8 cellular contexts compared by ENCODE assay signal in the genomic region with DNA sequence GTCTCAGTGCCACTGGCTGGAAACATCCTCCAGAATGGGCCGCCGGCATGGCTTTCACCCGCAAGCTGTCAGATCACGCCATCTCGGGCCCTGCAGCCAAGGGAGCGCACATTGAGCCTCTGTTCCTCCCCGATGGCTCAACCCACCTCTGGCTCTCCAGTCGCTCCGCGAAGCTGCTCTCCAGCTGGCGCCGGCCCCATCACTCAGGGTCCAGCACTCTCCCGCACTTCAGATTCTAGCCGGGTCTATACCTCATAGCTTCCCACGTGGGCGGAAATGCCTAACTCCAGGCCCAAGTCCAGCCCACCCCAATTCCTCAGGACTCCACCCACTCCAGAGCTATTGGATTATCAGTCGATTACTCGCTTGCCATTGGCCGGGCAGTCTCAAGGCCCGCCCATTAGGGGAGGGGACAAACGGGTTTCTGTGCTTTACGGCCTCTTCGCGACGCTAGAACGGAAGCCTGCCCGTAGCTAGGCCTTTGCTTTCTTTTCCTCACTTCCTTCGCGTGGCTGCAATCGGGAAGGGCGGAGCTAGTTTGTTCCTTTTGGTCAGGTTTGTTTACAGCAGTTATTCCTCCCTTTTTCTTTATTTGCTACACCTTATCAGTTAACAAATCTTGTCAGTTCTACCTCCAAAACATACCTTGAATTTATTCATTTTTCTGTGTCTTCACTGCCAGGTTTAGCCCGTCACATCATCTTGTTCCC. TPM values are rescaled to one million over a fixed set of nuclear protein-coding genes. Genes with fewer than 3 reads are reported as not detected.
DNase-seq lines count a peak whose midpoint lies in the region; ATAC-seq and FAIRE-seq lines count a peak whose summit lies in the region.

A gene with protein sequence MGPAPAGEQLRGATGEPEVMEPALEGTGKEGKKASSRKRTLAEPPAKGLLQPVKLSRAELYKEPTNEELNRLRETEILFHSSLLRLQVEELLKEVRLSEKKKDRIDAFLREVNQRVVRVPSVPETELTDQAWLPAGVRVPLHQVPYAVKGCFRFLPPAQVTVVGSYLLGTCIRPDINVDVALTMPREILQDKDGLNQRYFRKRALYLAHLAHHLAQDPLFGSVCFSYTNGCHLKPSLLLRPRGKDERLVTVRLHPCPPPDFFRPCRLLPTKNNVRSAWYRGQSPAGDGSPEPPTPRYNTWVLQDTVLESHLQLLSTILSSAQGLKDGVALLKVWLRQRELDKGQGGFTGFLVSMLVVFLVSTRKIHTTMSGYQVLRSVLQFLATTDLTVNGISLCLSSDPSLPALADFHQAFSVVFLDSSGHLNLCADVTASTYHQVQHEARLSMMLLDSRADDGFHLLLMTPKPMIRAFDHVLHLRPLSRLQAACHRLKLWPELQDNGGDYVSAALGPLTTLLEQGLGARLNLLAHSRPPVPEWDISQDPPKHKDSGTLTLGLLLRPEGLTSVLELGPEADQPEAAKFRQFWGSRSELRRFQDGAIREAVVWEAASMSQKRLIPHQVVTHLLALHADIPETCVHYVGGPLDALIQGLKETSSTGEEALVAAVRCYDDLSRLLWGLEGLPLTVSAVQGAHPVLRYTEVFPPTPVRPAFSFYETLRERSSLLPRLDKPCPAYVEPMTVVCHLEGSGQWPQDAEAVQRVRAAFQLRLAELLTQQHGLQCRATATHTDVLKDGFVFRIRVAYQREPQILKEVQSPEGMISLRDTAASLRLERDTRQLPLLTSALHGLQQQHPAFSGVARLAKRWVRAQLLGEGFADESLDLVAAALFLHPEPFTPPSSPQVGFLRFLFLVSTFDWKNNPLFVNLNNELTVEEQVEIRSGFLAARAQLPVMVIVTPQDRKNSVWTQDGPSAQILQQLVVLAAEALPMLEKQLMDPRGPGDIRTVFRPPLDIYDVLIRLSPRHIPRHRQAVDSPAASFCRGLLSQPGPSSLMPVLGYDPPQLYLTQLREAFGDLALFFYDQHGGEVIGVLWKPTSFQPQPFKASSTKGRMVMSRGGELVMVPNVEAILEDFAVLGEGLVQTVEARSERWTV (minus strand): TSS at position 282 of the 710 bp plus-strand sequence. CDS start 82 bp downstream, at position 200.

- no peaks in the 10 kb centered on the region for H3K27me3 ChIP-seq in muscle layer of colon (ENCODE audit: control insufficient read depth in 1 of 2, insufficient read depth in 2 of 2, low read length in 2 of 2)

- H3K9me3 ChIP-seq in KOPT-K1 (ENCODE audit: insufficient read depth, low read length, poor library complexity, severe bottlenecking) (no peaks in the 10 kb centered on the region), muscle layer of colon (ENCODE audit: low read length) (no peaks in the 10 kb centered on the region)

- peak within 1 kb of the TSS; percentile 66 for H3K27ac ChIP-seq in KOPT-K1 (ENCODE audit: low read depth, low read length, poor library complexity, severe bottlenecking)
- H3K27ac ChIP-seq in muscle layer of colon (ENCODE audit: low read depth, low read length), result peak within 1 kb of the TSS; percentile 69

- ATAC-seq in GM21786 (IDR thresholded peaks at IDR 0.05; ENCODE audit: unreplicated experiment) (peak; percentile 100), esophagus mucosa (peak; percentile 100)
- peak; percentile 100 for ATAC-seq in activated T-cell treated with anti-CD3 and anti-CD28 coated beads, Interleukin-2, amount 50 U/mL, for 72 hours (replicated peaks in 1 of 2)

- H3K4me3 Mint-ChIP-seq in activated T-cell treated with anti-CD3 and anti-CD28 coated beads, Interleukin-2, amount 50 U/mL, for 72 hours, result peak within 1 kb of the TSS; percentile 91 to 97

- H3K27ac Mint-ChIP-seq in activated T-cell treated with anti-CD3 and anti-CD28 coated beads, Interleukin-2, amount 50 U/mL, for 72 hours, result peak within 1 kb of the TSS; percentile 83

- peak within 1 kb of the TSS; percentile 66 for H3K9ac ChIP-seq in muscle layer of colon (ENCODE audit: low read length)

- H3K4me1 ChIP-seq in muscle layer of colon (ENCODE audit: insufficient read depth, low read length), result peaks cover 18% of the 10 kb centered on the region

- no peaks in the 10 kb centered on the region for H3K9me3 Mint-ChIP-seq in activated T-cell treated with anti-CD3 and anti-CD28 coated beads, Interleukin-2, amount 50 U/mL, for 72 hours

- peak; percentile 98 for DNase-seq in DMS79 (lab: John Stamatoyannopoulos, UW)
- peak; percentile 96 for DNase-seq in RCC 7860 (ENCODE audit: low spot score)
- peak; percentile 98 to 99 for DNase-seq in activated T-cell treated with anti-CD3 and anti-CD28 coated beads, Interleukin-2, amount 50 U/mL, for 72 hours
- peak; percentile 97 for DNase-seq in stimulated activated CD8-positive, alpha-beta memory T cell treated with anti-CD3 and anti-CD28 coated beads, Interleukin-7, amount 100 ng/mL, for 24 hours (ENCODE audit: low read depth)

- no peaks in the 10 kb centered on the region for H3K27me3 Mint-ChIP-seq in activated T-cell treated with anti-CD3 and anti-CD28 coated beads, Interleukin-2, amount 50 U/mL, for 72 hours (ENCODE audit: low read depth)

- peak within 1 kb of the TSS; percentile 94 to 98 for H3K4me3 ChIP-seq in muscle layer of colon (ENCODE audit: low read depth in 1 of 2, low read length in 2 of 2)

- H3K36me3 ChIP-seq in KOPT-K1 (ENCODE audit: insufficient read depth, low read length) (peaks cover 36% of the 10 kb centered on the region), muscle layer of colon (ENCODE audit: insufficient read depth, low read length) (peaks cover 25% of the 10 kb centered on the region)

- FAIRE-seq in RCC 7860 (lab: Jason Lieb, UNC), result peak; percentile 92

- H3K36me3 Mint-ChIP-seq in activated T-cell treated with anti-CD3 and anti-CD28 coated beads, Interleukin-2, amount 50 U/mL, for 72 hours (ENCODE audit: insufficient read depth in 2 of 2), result peaks cover 6 to 11% of the 10 kb centered on the region in 2 donors

- peaks cover 32% of the 10 kb centered on the region for H3K4me1 Mint-ChIP-seq in activated T-cell treated with anti-CD3 and anti-CD28 coated beads, Interleukin-2, amount 50 U/mL, for 72 hours (ENCODE audit: low read depth)

RNA-seq across cellular contexts. Expression of the gene that starts here (rescaled TPM):
- 10 to 100 TPM; 26.1 to 30.1 TPM for total RNA-seq in activated T-cell treated with anti-CD3 and anti-CD28 coated beads, Interleukin-2, amount 50 U/mL, for 72 hours
- 37.9 TPM for total RNA-seq in esophagus mucosa

Comparison
In these comparisons a context has a peak if more than half of its experiments do, and no peak if none do; other contexts are left out.
1. Peak in every context shown above with its lines: DNase-seq, ATAC-seq, H3K4me3 ChIP-seq and H3K27ac ChIP-seq.